Comparison of ENCODE assay signal across 16 cellular contexts in genomic region chr22:23608583-23608982, GRCh38. TPM values are rescaled to one million over a fixed set of nuclear protein-coding genes. Genes with fewer than 3 reads are reported as not detected.
DNase-seq lines count a peak whose midpoint lies in the region; ATAC-seq and TF ChIP-seq lines count a peak whose summit lies in the region.
"Had no signal": no experiment of that assay in that cellular context is flagged by ENCODE, and none has a peak within 500 bp of the region (broad histone marks: within the 10 kb centered on the region; RNA-seq: fewer than 3 reads in every experiment).

No MANE protein-coding gene starts in this region.

- H3K9me3 Mint-ChIP-seq in activated CD8-positive, alpha-beta T cell treated with anti-CD3 and anti-CD28 coated beads, Interleukin-2, amount 10 ng/mL, durations not matched to agents 7 days and 5 days (ENCODE audit: insufficient read depth), result no peaks in the 10 kb centered on the region
- no peaks in the 10 kb centered on the region for H3K9me3 Mint-ChIP-seq in activated CD8-positive, alpha-beta T cell treated with anti-CD3 and anti-CD28 coated beads for 36 hours
- H3K9me3 Mint-ChIP-seq: activated CD4-positive, alpha-beta T cell treated with anti-CD3 and anti-CD28 coated beads, Interleukin-2, amount 10 ng/mL, durations not matched to agents 24 days and 14 days; memory B cell had no signal

- intact Hi-C loops in activated CD8-positive, alpha-beta T cell treated with anti-CD3 and anti-CD28 coated beads for 36 hours (cut with micrococcal nuclease), result no loop called here
- intact Hi-C loops in uterus (cut with DNase I; ENCODE audit: low total_unique reads), result no loop called here

- H3K4me1 ChIP-seq in fibroblast of lung (ENCODE audit: control insufficient read depth, extremely low read depth, insufficient read depth, low read length) (no peaks in the 10 kb centered on the region), uterus (no peaks in the 10 kb centered on the region)
- H3K4me1 ChIP-seq: parathyroid adenoma, thyroid gland had no signal

- POLR2A ChIA-PET in activated CD8-positive, alpha-beta T cell treated with anti-CD3 and anti-CD28 coated beads, Interleukin-2, amount 10 ng/mL, durations not matched to agents 7 days and 5 days (lab: Charles Lee), result no interaction called here
- POLR2A ChIA-PET in activated CD8-positive, alpha-beta T cell treated with anti-CD3 and anti-CD28 coated beads for 36 hours (lab: Charles Lee), result no interaction called here

- peak; percentile 33 for DNase-seq in activated CD8-positive, alpha-beta T cell treated with anti-CD3 and anti-CD28 coated beads, Interleukin-2, amount 10 ng/mL, durations not matched to agents 7 days and 5 days
- no peak for DNase-seq in activated CD8-positive, alpha-beta T cell treated with anti-CD3 and anti-CD28 coated beads for 36 hours
- DNase-seq in RPMI7951 (ENCODE audit: low read depth) (peak; percentile 22), fibroblast of lung (ENCODE audit: low read depth in 2 of 2) (peak; percentile 10 to 20), retinal pigment epithelial cell (ENCODE audit: low read depth) (peak; percentile 15), NCI-H2227 (lab: John Stamatoyannopoulos, UW; ENCODE audit: unreplicated experiment) (no peak), uterus (no peak)
- DNase-seq in activated effector memory CD4-positive, alpha-beta T cell treated with anti-CD3 and anti-CD28 coated beads, Interleukin-2, amount 50 U/mL, for 16 hours, result no peak
- DNase-seq: activated CD4-positive, alpha-beta T cell treated with anti-CD3 and anti-CD28 coated beads, Interleukin-2, amount 10 ng/mL, durations not matched to agents 24 days and 14 days; Calu3; stimulated activated CD4-positive, alpha-beta T cell treated with anti-CD3 and anti-CD28 coated beads, Interleukin-15, amount 100 ng/mL, for 24 hours; thyroid gland had no signal

- H3K27ac ChIP-seq in fibroblast of lung (ENCODE audit: insufficient read depth, low read length), result no peak overlapping the region
- H3K27ac ChIP-seq in uterus, result no peak overlapping the region
- H3K27ac ChIP-seq: parathyroid adenoma, thyroid gland had no signal

- no peaks in the 10 kb centered on the region for H3K27me3 ChIP-seq in fibroblast of lung (ENCODE audit: control insufficient read depth, insufficient read depth, low read length)
- no peaks in the 10 kb centered on the region for H3K27me3 ChIP-seq in uterus
- H3K27me3 ChIP-seq: thyroid gland had no signal

- CTCF ChIA-PET in activated CD8-positive, alpha-beta T cell treated with anti-CD3 and anti-CD28 coated beads, Interleukin-2, amount 10 ng/mL, durations not matched to agents 7 days and 5 days (lab: Charles Lee), result no interaction called here
- CTCF ChIA-PET in activated CD8-positive, alpha-beta T cell treated with anti-CD3 and anti-CD28 coated beads for 36 hours (lab: Charles Lee), result no interaction called here

- no peak for TF ChIP-seq POLR2A in uterus (IDR thresholded peaks at IDR 0.05)

- H3K27me3 Mint-ChIP-seq in activated CD8-positive, alpha-beta T cell treated with anti-CD3 and anti-CD28 coated beads, Interleukin-2, amount 10 ng/mL, durations not matched to agents 7 days and 5 days (ENCODE audit: low read depth), result peaks cover 2% of the 10 kb centered on the region
- no peaks in the 10 kb centered on the region for H3K27me3 Mint-ChIP-seq in activated CD8-positive, alpha-beta T cell treated with anti-CD3 and anti-CD28 coated beads for 36 hours
- H3K27me3 Mint-ChIP-seq: activated CD4-positive, alpha-beta T cell treated with anti-CD3 and anti-CD28 coated beads, Interleukin-2, amount 10 ng/mL, durations not matched to agents 24 days and 14 days; memory B cell had no signal

- H3K4me1 Mint-ChIP-seq in activated CD8-positive, alpha-beta T cell treated with anti-CD3 and anti-CD28 coated beads, Interleukin-2, amount 10 ng/mL, durations not matched to agents 7 days and 5 days (ENCODE audit: low read depth), result peaks cover 40% of the 10 kb centered on the region
- H3K4me1 Mint-ChIP-seq in activated CD8-positive, alpha-beta T cell treated with anti-CD3 and anti-CD28 coated beads for 36 hours (ENCODE audit: low read depth), result peaks cover 13% of the 10 kb centered on the region
- H3K4me1 Mint-ChIP-seq: memory B cell had no signal

- H3K4me2 ChIP-seq in fibroblast of lung (ENCODE audit: extremely low read depth, insufficient read depth, low read length), result no peak overlapping the region

- no peak overlapping the region for H3K27ac Mint-ChIP-seq in activated CD8-positive, alpha-beta T cell treated with anti-CD3 and anti-CD28 coated beads, Interleukin-2, amount 10 ng/mL, durations not matched to agents 7 days and 5 days
- H3K27ac Mint-ChIP-seq in activated CD8-positive, alpha-beta T cell treated with anti-CD3 and anti-CD28 coated beads for 36 hours, result no peak overlapping the region
- H3K27ac Mint-ChIP-seq: activated CD4-positive, alpha-beta T cell treated with anti-CD3 and anti-CD28 coated beads, Interleukin-2, amount 10 ng/mL, durations not matched to agents 24 days and 14 days; memory B cell had no signal

- TF ChIP-seq CTCF in activated CD8-positive, alpha-beta T cell treated with anti-CD3 and anti-CD28 coated beads for 36 hours (IDR thresholded peaks at IDR 0.05), result no peak
- TF ChIP-seq CTCF in fibroblast of lung (conservative IDR thresholded peaks at IDR 0.05 in 1 of 2, IDR thresholded peaks at IDR 0.05 in 1 of 2; ENCODE audit: low read depth in 1 of 2, low read length in 2 of 2) (no peak), retinal pigment epithelial cell (conservative IDR thresholded peaks at IDR 0.05; ENCODE audit: low read depth, low read length) (no peak), uterus (IDR thresholded peaks at IDR 0.05) (no peak)

- H4K20me1 ChIP-seq in fibroblast of lung (ENCODE audit: control insufficient read depth, extremely low read depth, insufficient read depth, low read length), result no peaks in the 10 kb centered on the region

- no peak overlapping the region for H3K4me3 ChIP-seq in fibroblast of lung (replicated peaks in 1 of 4; ENCODE audit: control extremely low read depth in 1 of 4, insufficient read depth in 1 of 4, low read depth in 3 of 4, low read length in 4 of 4)
- H3K4me3 ChIP-seq in retinal pigment epithelial cell (ENCODE audit: low read length), result no peak overlapping the region
- H3K4me3 ChIP-seq in uterus, result no peak overlapping the region
- H3K4me3 ChIP-seq: thyroid gland had no signal

- no peak overlapping the region for H2AFZ ChIP-seq in fibroblast of lung (ENCODE audit: low read length)
- H2AFZ ChIP-seq: parathyroid adenoma had no signal

- no peak overlapping the region for H3K9ac ChIP-seq in fibroblast of lung (ENCODE audit: insufficient read depth, low read length)
- H3K9ac ChIP-seq: parathyroid adenoma had no signal

- ATAC-seq in activated CD8-positive, alpha-beta T cell treated with anti-CD3 and anti-CD28 coated beads, Interleukin-2, amount 10 ng/mL, durations not matched to agents 7 days and 5 days, result peak; percentile 26
- ATAC-seq in activated CD8-positive, alpha-beta T cell treated with anti-CD3 and anti-CD28 coated beads for 36 hours, result no peak

- H3K4me3 Mint-ChIP-seq in activated CD8-positive, alpha-beta T cell treated with anti-CD3 and anti-CD28 coated beads, Interleukin-2, amount 10 ng/mL, durations not matched to agents 7 days and 5 days, result no peak overlapping the region
- H3K4me3 Mint-ChIP-seq in activated CD8-positive, alpha-beta T cell treated with anti-CD3 and anti-CD28 coated beads for 36 hours, result no peak overlapping the region
- H3K4me3 Mint-ChIP-seq: activated CD4-positive, alpha-beta T cell treated with anti-CD3 and anti-CD28 coated beads, Interleukin-2, amount 10 ng/mL, durations not matched to agents 24 days and 14 days; memory B cell had no signal

- no peaks in the 10 kb centered on the region for H3K79me2 ChIP-seq in fibroblast of lung (ENCODE audit: control insufficient read depth, insufficient read depth, low read length)
- H3K79me2 ChIP-seq: parathyroid adenoma had no signal

- no peaks in the 10 kb centered on the region for H3K9me3 ChIP-seq in fibroblast of lung (ENCODE audit: control insufficient read depth, insufficient read depth, low read depth, low read length)
- no peaks in the 10 kb centered on the region for H3K9me3 ChIP-seq in uterus
- H3K9me3 ChIP-seq: thyroid gland had no signal

- H3K36me3 Mint-ChIP-seq in activated CD8-positive, alpha-beta T cell treated with anti-CD3 and anti-CD28 coated beads, Interleukin-2, amount 10 ng/mL, durations not matched to agents 7 days and 5 days (ENCODE audit: low read depth), result no peaks in the 10 kb centered on the region
- no peaks in the 10 kb centered on the region for H3K36me3 Mint-ChIP-seq in activated CD8-positive, alpha-beta T cell treated with anti-CD3 and anti-CD28 coated beads for 36 hours (ENCODE audit: low read depth)

- H3K36me3 ChIP-seq in fibroblast of lung (ENCODE audit: control insufficient read depth, insufficient read depth, low read length), result no peaks in the 10 kb centered on the region
- H3K36me3 ChIP-seq in uterus, result no peaks in the 10 kb centered on the region
- H3K36me3 ChIP-seq: thyroid gland had no signal

RNA-seq across cellular contexts. Expression of gene DRICH1, which starts 23.5 kb away (rescaled TPM):
- under 1 TPM; 0.21 to 0.29 TPM for total RNA-seq in activated CD8-positive, alpha-beta T cell treated with anti-CD3 and anti-CD28 coated beads, Interleukin-2, amount 10 ng/mL, durations not matched to agents 7 days and 5 days
- under 1 TPM in 1 of 2 experiments, not detected in 1; 0.23 TPM for total RNA-seq in activated CD8-positive, alpha-beta T cell treated with anti-CD3 and anti-CD28 coated beads for 36 hours
- total RNA-seq in RPMI7951 (2014; rRNA removed; shearing (Covaris generic)), result not detected in 2 replicates
- total RNA-seq in fibroblast of lung (0.26 TPM in 1 of 2 replicates, not detected in the other), uterus (1 to 10 TPM in 1 of 4 donors, not detected in 3; 1.4 TPM)
- not detected in 2 replicates for polyA plus RNA-seq in fibroblast of lung
- polyA plus RNA-seq in fibroblast of lung (2012), result 0.08 TPM in 1 of 2 replicates, not detected in the other
- polyA minus RNA-seq in fibroblast of lung (ENCODE audit: low replicate concordance), result not detected in 2 replicates
- total RNA-seq: A172, bronchial epithelial cell had no signal

RNA-seq across cellular contexts. Expression of gene IGLL1, which starts 28.5 kb away (rescaled TPM):
- total RNA-seq in activated CD8-positive, alpha-beta T cell treated with anti-CD3 and anti-CD28 coated beads, Interleukin-2, amount 10 ng/mL, durations not matched to agents 7 days and 5 days, result not detected
- total RNA-seq in activated CD8-positive, alpha-beta T cell treated with anti-CD3 and anti-CD28 coated beads for 36 hours, result not detected
- total RNA-seq in RPMI7951 (2014; rRNA removed; shearing (Covaris generic)), result not detected in 2 replicates
- total RNA-seq in fibroblast of lung (not detected in 2 replicates), uterus (under 1 TPM in 1 of 4 donors, not detected in 3; 0.48 TPM)
- not detected in 2 replicates for polyA plus RNA-seq in fibroblast of lung
- not detected in 2 replicates for polyA plus RNA-seq in fibroblast of lung (2012)
- polyA minus RNA-seq in fibroblast of lung (ENCODE audit: low replicate concordance), result not detected in 2 replicates
- total RNA-seq: A172; activated CD4-positive, alpha-beta T cell treated with anti-CD3 and anti-CD28 coated beads, Interleukin-2, amount 10 ng/mL, durations not matched to agents 24 days and 14 days; bronchial epithelial cell; Calu3; thyroid gland had no signal

Comparison
In these comparisons a context has a peak if more than half of its experiments do, and no peak if none do; other contexts are left out.
1. DNase-seq: peak in activated CD8-positive, alpha-beta T cell treated with anti-CD3 and anti-CD28 coated beads, Interleukin-2, amount 10 ng/mL, durations not matched to agents 7 days and 5 days (single experiment), RPMI7951 (single experiment), fibroblast of lung (2 of 2) and retinal pigment epithelial cell (single experiment); none in activated CD8-positive, alpha-beta T cell treated with anti-CD3 and anti-CD28 coated beads for 36 hours (single experiment), NCI-H2227 (single experiment), uterus (0 of 2) and activated effector memory CD4-positive, alpha-beta T cell treated with anti-CD3 and anti-CD28 coated beads, Interleukin-2, amount 50 U/mL, for 16 hours (single experiment).